In the genomic region with DNA sequence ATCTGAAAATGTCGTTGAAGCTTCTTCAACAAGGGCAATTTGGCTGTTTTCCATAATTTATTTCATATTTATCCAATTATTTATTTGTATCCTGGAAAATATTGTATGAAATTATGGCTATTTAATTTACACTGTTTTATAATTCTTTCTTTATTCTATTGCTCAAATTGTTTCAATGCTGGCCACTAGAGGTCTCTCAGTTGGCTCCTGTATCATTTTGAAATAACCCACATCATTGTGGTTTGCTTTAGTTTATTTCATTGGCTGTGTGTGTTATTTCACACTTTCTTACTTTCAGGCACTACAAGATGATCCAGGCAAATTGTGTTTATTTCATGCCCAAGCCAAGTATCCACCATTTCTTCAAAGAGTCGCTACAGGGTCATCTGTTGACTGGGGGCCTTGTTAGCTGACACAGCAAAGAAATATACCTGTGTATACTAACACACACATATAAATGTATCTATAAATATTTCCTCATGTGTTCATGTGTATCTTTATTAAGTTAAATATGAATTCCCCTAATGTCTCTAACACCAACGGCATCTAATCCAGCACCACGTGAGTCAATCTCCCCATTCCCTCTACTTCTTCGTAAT, we compare ENCODE assay signal across 9 cellular contexts.
DNase-seq lines count a peak whose midpoint lies in the region; ATAC-seq, FAIRE-seq and TF ChIP-seq lines count a peak whose summit lies in the region.
"Had no signal": no experiment of that assay in that cellular context is flagged by ENCODE, and none has a peak within 500 bp of the region (broad histone marks: within the 10 kb centered on the region; RNA-seq: fewer than 3 reads in every experiment).

No MANE protein-coding gene starts in this region.

- H3K9me2 ChIP-seq in OCI-LY1 (ENCODE audit: low read depth, low read length) = no peaks in the 10 kb centered on the region

- DNase-seq in GM12865 (ENCODE audit: low read depth) (no peak), endothelial cell of umbilical vein (ENCODE audit: low read depth, low spot score) (peak; percentile 9), retinal pigment epithelial cell (ENCODE audit: low read depth) (no peak), globus pallidus (ENCODE audit: low spot score) (no peak)
- DNase-seq in activated CD4-positive, alpha-beta T cell treated with anti-CD3 and anti-CD28 coated beads for 4 hours = no peak
- DNase-seq: activated gamma-delta T cell; stimulated activated CD4-positive, alpha-beta T cell treated with anti-CD3 and anti-CD28 coated beads, Interleukin-1b, Interleukin-23, amount 100 ng/mL, for 48 hours had no signal

- TF ChIP-seq POLR2A in endothelial cell of umbilical vein (IDR thresholded peaks at IDR 0.05; ENCODE audit: low read depth, low read length) = no peak

- H3K4me3 ChIP-seq in GM12865 (ENCODE audit: low read depth, low read length) (no peak overlapping the region), OCI-LY1 (ENCODE audit: low read depth, low read length, poor library complexity, severe bottlenecking) (no peak overlapping the region), endothelial cell of umbilical vein (replicated peaks in 1 of 3; ENCODE audit: insufficient read depth in 1 of 3, low read depth in 1 of 3, low read length in 3 of 3) (no peak overlapping the region), retinal pigment epithelial cell (ENCODE audit: low read length) (no peak overlapping the region)

- H3K4me1 ChIP-seq in OCI-LY1 (ENCODE audit: insufficient read depth, low read length, severe bottlenecking) (no peaks in the 10 kb centered on the region), endothelial cell of umbilical vein (ENCODE audit: control insufficient read depth, extremely low read depth, insufficient read depth, low read length) (no peaks in the 10 kb centered on the region)

- H3K79me2 ChIP-seq in OCI-LY1 (ENCODE audit: insufficient read depth, low read length) (no peaks in the 10 kb centered on the region), endothelial cell of umbilical vein (ENCODE audit: control insufficient read depth, insufficient read depth, low read length) (no peaks in the 10 kb centered on the region)

- FAIRE-seq in endothelial cell of umbilical vein (lab: Jason Lieb, UNC) = peak; percentile 28

- CTCF ChIA-PET in endothelial cell of umbilical vein (lab: Charles Lee) = no interaction called here

- H3K27ac ChIP-seq in OCI-LY1 (ENCODE audit: low read depth, low read length, poor library complexity, severe bottlenecking) = no peak overlapping the region
- H3K27ac ChIP-seq in endothelial cell of umbilical vein (ENCODE audit: insufficient read depth, low read depth, low read length) = no peak overlapping the region

- no peaks in the 10 kb centered on the region for H3K9me1 ChIP-seq in endothelial cell of umbilical vein (replicated peaks; ENCODE audit: control insufficient read depth, extremely low read depth, insufficient read depth, low read length)

- POLR2A ChIA-PET in endothelial cell of umbilical vein (lab: Charles Lee) = no interaction called here

- intact Hi-C loops in endothelial cell of umbilical vein (cut with micrococcal nuclease) = loop anchor here (1.0 kb wide), 1 partner anchor 85 kb away; no protein-coding TSS in a partner anchor

- H4K20me1 ChIP-seq in OCI-LY1 (ENCODE audit: insufficient read depth, low read length) (no peaks in the 10 kb centered on the region), endothelial cell of umbilical vein (replicated peaks; ENCODE audit: control insufficient read depth, extremely low read depth, insufficient read depth, low read length) (no peaks in the 10 kb centered on the region)

- peak; percentile 8 for TF ChIP-seq CTCF in GM12865 (IDR thresholded peaks at IDR 0.05; ENCODE audit: insufficient read depth, low read depth, low read length, missing control alignments)
- TF ChIP-seq CTCF in OCI-LY1 (IDR thresholded peaks at IDR 0.05; ENCODE audit: low read length) = peak; percentile 59
- peak in 1 of 2 donors; percentile 29 for TF ChIP-seq CTCF in endothelial cell of umbilical vein (IDR thresholded peaks at IDR 0.05; ENCODE audit: extremely low read depth in 1 of 2, insufficient read depth in 1 of 2, low read depth in 1 of 2, low read length in 2 of 2)
- peak; percentile 56 for TF ChIP-seq CTCF in retinal pigment epithelial cell (conservative IDR thresholded peaks at IDR 0.05; ENCODE audit: low read depth, low read length)

- BruUV-seq in endothelial cell of umbilical vein (replicated peaks; lab: Mats Ljungman, UMichigan) = no TSS peak

- H3K9ac ChIP-seq in OCI-LY1 (ENCODE audit: low read length) = no peak overlapping the region
- H3K9ac ChIP-seq in endothelial cell of umbilical vein (replicated peaks; ENCODE audit: extremely low read depth, insufficient read depth, low read length) = no peak overlapping the region

- H3K36me3 ChIP-seq in OCI-LY1 (ENCODE audit: insufficient read depth, low read length) (no peaks in the 10 kb centered on the region), endothelial cell of umbilical vein (ENCODE audit: control insufficient read depth in 2 of 2, extremely low read depth in 1 of 2, insufficient read depth in 2 of 2, low read length in 2 of 2) (no peaks in the 10 kb centered on the region)

- no peaks in the 10 kb centered on the region for H3F3A ChIP-seq in OCI-LY1 (ENCODE audit: insufficient read depth, low read length)

- H3K27me3 ChIP-seq in OCI-LY1 (ENCODE audit: insufficient read depth, low read length) (no peaks in the 10 kb centered on the region), endothelial cell of umbilical vein (ENCODE audit: control insufficient read depth in 2 of 2, insufficient read depth in 2 of 2, low read length in 2 of 2) (no peaks in the 10 kb centered on the region)

- H3K9me3 ChIP-seq in OCI-LY1 (ENCODE audit: low read length) = no peaks in the 10 kb centered on the region
- H3K9me3 ChIP-seq in endothelial cell of umbilical vein (replicated peaks; ENCODE audit: control insufficient read depth, insufficient read depth, low read length) = no peaks in the 10 kb centered on the region

- dilution Hi-C loops in endothelial cell of umbilical vein (cut with MboI; ENCODE audit: extremely low pct_ligation_motif_present, low sequenced_read_pairs) = no loop called here

- ATAC-seq in GM19035 (IDR thresholded peaks at IDR 0.05; ENCODE audit: unreplicated experiment) = no peak

- H3K4me2 ChIP-seq in OCI-LY1 (ENCODE audit: low read length) (no peak overlapping the region), endothelial cell of umbilical vein (ENCODE audit: insufficient read depth, low read length) (no peak overlapping the region)

- H2AFZ ChIP-seq in OCI-LY1 (ENCODE audit: low read length) = no peak overlapping the region
- H2AFZ ChIP-seq in endothelial cell of umbilical vein (ENCODE audit: low read depth, low read length) = no peak overlapping the region

TF ChIP-seq in endothelial cell of umbilical vein, 7 proteins besides CTCF, POLR2A, EP300 and RAD21:
- TF ChIP-seq MAX (IDR thresholded peaks at IDR 0.05; ENCODE audit: insufficient read depth, insufficient read length) (no peak), POLR2AphosphoS5 (IDR thresholded peaks at IDR 0.05; ENCODE audit: insufficient read depth, low read depth, low read length) (no peak), GATA2 (IDR thresholded peaks at IDR 0.05; ENCODE audit: insufficient read depth, insufficient read length, low read depth, low read length) (no peak), FOS (IDR thresholded peaks at IDR 0.05; ENCODE audit: borderline replicate concordance, insufficient read depth, low read length) (no peak), MYC (IDR thresholded peaks at IDR 0.05; ENCODE audit: low read depth, low read length) (no peak), JUN (IDR thresholded peaks at IDR 0.05; ENCODE audit: borderline replicate concordance, insufficient read depth, insufficient read length, low read depth) (no peak), EZH2 (IDR thresholded peaks at IDR 0.05; ENCODE audit: borderline replicate concordance, low read depth, low read length, severe bottlenecking) (no peak)
